8 cellular contexts compared by ENCODE assay signal in genomic region chr7:114087674-114088539, GRCh38.
A peak's percentile ranks its signal among the peaks of the same experiment; 100 is the strongest.
DNase-seq lines count a peak whose midpoint lies in the region; ATAC-seq, FAIRE-seq and TF ChIP-seq lines count a peak whose summit lies in the region.

No MANE protein-coding gene starts in this region.

- H3K4me3 ChIP-seq in A549 (peak overlapping the region; percentile 43; the same call in 1 of the 3 replicates), duodenal mucosa (ENCODE audit: low read depth in 1 of 2, low read length in 2 of 2) (peak overlapping the region; percentile 87 to 89), muscle layer of colon (ENCODE audit: low read depth in 1 of 2, low read length in 2 of 2) (peak overlapping the region; percentile 28 to 60)

- FAIRE-seq in A549 (lab: Jason Lieb, UNC): no peak

- TF ChIP-seq POLR2A in A549 (IDR thresholded peaks at IDR 0.05; ENCODE audit: low read length): no peak

- no peak for TF ChIP-seq EP300 in A549 (IDR thresholded peaks at IDR 0.05)

- H3K4me1 ChIP-seq in A549: peaks cover 33% of the 10 kb centered on the region
- H3K4me1 ChIP-seq in duodenal mucosa (ENCODE audit: control insufficient read depth in 1 of 2, insufficient read depth in 2 of 2, low read length in 2 of 2): peaks cover 0 to 13% of the 10 kb centered on the region in 2 donors
- peaks cover 5% of the 10 kb centered on the region for H3K4me1 ChIP-seq in muscle layer of colon (ENCODE audit: insufficient read depth, low read length)

- no peaks in the 10 kb centered on the region for H3K9me3 ChIP-seq in A549
- H3K9me3 ChIP-seq in duodenal mucosa (ENCODE audit: control insufficient read depth in 1 of 2, low read length in 2 of 2): no peaks in the 10 kb centered on the region
- H3K9me3 ChIP-seq in muscle layer of colon (ENCODE audit: low read length): no peaks in the 10 kb centered on the region

- H3K9ac ChIP-seq in duodenal mucosa (ENCODE audit: low read depth in 1 of 2, low read length in 2 of 2): peak overlapping the region; percentile 68 to 71
- H3K9ac ChIP-seq in muscle layer of colon (ENCODE audit: low read length): peak overlapping the region; percentile 57

- CTCF ChIA-PET in A549 (lab: Yijun Ruan, JAX): no interaction called here

- peaks cover 4 to 10% of the 10 kb centered on the region in 2 donors for H3K27me3 ChIP-seq in duodenal mucosa (ENCODE audit: control insufficient read depth in 1 of 2, insufficient read depth in 2 of 2, low read length in 2 of 2)
- peaks cover 0 to 4% of the 10 kb centered on the region in 2 donors for H3K27me3 ChIP-seq in muscle layer of colon (ENCODE audit: control insufficient read depth in 1 of 2, insufficient read depth in 2 of 2, low read length in 2 of 2)

- no peaks in the 10 kb centered on the region for H3K36me3 ChIP-seq in duodenal mucosa (ENCODE audit: control insufficient read depth in 1 of 2, insufficient read depth in 2 of 2, low read length in 2 of 2)
- no peaks in the 10 kb centered on the region for H3K36me3 ChIP-seq in muscle layer of colon (ENCODE audit: insufficient read depth, low read length)

- ATAC-seq in A549 (no peak), HG02798 (IDR thresholded peaks at IDR 0.05; ENCODE audit: poor library complexity, unreplicated experiment) (no peak)

- no peak for TF ChIP-seq CTCF in A549 (IDR thresholded peaks at IDR 0.05)

- TF ChIP-seq RAD21 in A549 (conservative IDR thresholded peaks at IDR 0.05 in 1 of 2, IDR thresholded peaks at IDR 0.05 in 1 of 2): no peak

- 55% methylated on average over 18 of the region's 31 CpGs for WGBS in A549 (ENCODE audit: missing lambda C conversion rate)

- H3K4me2 ChIP-seq in A549: peak overlapping the region; percentile 99

- POLR2A ChIA-PET in A549 (lab: Yijun Ruan, JAX): no interaction called here

- no peak for DNase-seq in A549 (ENCODE audit: low read depth in 1 of 2, low spot score in 1 of 2)
- peak; percentile 42 for DNase-seq in LoVo (ENCODE audit: low spot score)
- no peak for DNase-seq in A172 (ENCODE audit: low spot score)
- no peak for DNase-seq in central memory CD4-positive, alpha-beta T cell
- DNase-seq in stimulated activated naive CD4-positive, alpha-beta T cell treated with Interleukin-2 at 50 U/mL for 16 hours (lab: John Stamatoyannopoulos, UW): no peak

- H3K27ac ChIP-seq in A549 (no peak overlapping the region), duodenal mucosa (ENCODE audit: low read depth, low read length) (no peak overlapping the region), muscle layer of colon (ENCODE audit: low read depth, low read length) (peak overlapping the region; percentile 64)

TF ChIP-seq in A549, 52 proteins besides CTCF, POLR2A, EP300 and RAD21:
- TF ChIP-seq SREBF2 (IDR thresholded peaks at IDR 0.05): no peak
- no peak for TF ChIP-seq HMGXB4 (CRISPR knock-in tag; IDR thresholded peaks at IDR 0.05; ENCODE audit: borderline replicate concordance)
- no peak for TF ChIP-seq MAFK (IDR thresholded peaks at IDR 0.05; ENCODE audit: partially characterized antibody)
- no peak for TF ChIP-seq JUNB (IDR thresholded peaks at IDR 0.05)
- no peak for TF ChIP-seq NR3C1 (IDR thresholded peaks at IDR 0.05)
- TF ChIP-seq FOSB (CRISPR knock-in tag; IDR thresholded peaks at IDR 0.05): no peak
- TF ChIP-seq KDM5A (IDR thresholded peaks at IDR 0.05): no peak
- no peak for TF ChIP-seq TFCP2L1 (CRISPR knock-in tag; IDR thresholded peaks at IDR 0.05)
- no peak for TF ChIP-seq KDM1A (IDR thresholded peaks at IDR 0.05; ENCODE audit: low read depth)
- no peak for TF ChIP-seq POLR2AphosphoS2 (conservative IDR thresholded peaks at IDR 0.05; ENCODE audit: low read length)
- no peak for TF ChIP-seq BHLHE40 (IDR thresholded peaks at IDR 0.05; ENCODE audit: low read depth, low read length)
- no peak for TF ChIP-seq USF2 (IDR thresholded peaks at IDR 0.05)
- TF ChIP-seq MAX (IDR thresholded peaks at IDR 0.05): no peak
- TF ChIP-seq FOXS1 (CRISPR knock-in tag; IDR thresholded peaks at IDR 0.05): no peak
- TF ChIP-seq HOXB5 (CRISPR knock-in tag; IDR thresholded peaks at IDR 0.05): no peak
- no peak for TF ChIP-seq PHF8 (IDR thresholded peaks at IDR 0.05; ENCODE audit: borderline replicate concordance, low read depth)
- no peak for TF ChIP-seq SMC3 (IDR thresholded peaks at IDR 0.05)
- no peak for TF ChIP-seq MAZ (IDR thresholded peaks at IDR 0.05; ENCODE audit: borderline replicate concordance, low read depth, low read length)
